Comparison of ENCODE assay signal across 1 cellular context in genomic region chr19:54158812-54159351, GRCh38.
TF ChIP-seq lines count a peak whose summit lies in the region.

No MANE protein-coding gene starts in this region.

TF ChIP-seq in K562, 482 proteins besides CTCF, POLR2A, EP300 and RAD21 (continues in another document):
- no peak for TF ChIP-seq FOXA1 (IDR thresholded peaks at IDR 0.05; ENCODE audit: borderline replicate concordance)
- TF ChIP-seq PCBP2 (IDR thresholded peaks at IDR 0.05; ENCODE audit: low read depth, low read length, poor library complexity, severe bottlenecking) = no peak
- TF ChIP-seq SIN3B (IDR thresholded peaks at IDR 0.05; ENCODE audit: low read depth) = no peak
- no peak for TF ChIP-seq CCNT2 (IDR thresholded peaks at IDR 0.05; ENCODE audit: borderline replicate concordance, extremely low read depth, insufficient read length, low read depth, low read length)
- TF ChIP-seq, protein P1, sequence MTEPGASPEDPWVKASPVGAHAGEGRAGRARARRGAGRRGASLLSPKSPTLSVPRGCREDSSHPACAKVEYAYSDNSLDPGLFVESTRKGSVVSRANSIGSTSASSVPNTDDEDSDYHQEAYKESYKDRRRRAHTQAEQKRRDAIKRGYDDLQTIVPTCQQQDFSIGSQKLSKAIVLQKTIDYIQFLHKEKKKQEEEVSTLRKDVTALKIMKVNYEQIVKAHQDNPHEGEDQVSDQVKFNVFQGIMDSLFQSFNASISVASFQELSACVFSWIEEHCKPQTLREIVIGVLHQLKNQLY (CRISPR knock-in tag; conservative IDR thresholded peaks at IDR 0.05) = no peak
- TF ChIP-seq THRAP3 (IDR thresholded peaks at IDR 0.05; ENCODE audit: borderline replicate concordance) = no peak
- TF ChIP-seq, protein P2, sequence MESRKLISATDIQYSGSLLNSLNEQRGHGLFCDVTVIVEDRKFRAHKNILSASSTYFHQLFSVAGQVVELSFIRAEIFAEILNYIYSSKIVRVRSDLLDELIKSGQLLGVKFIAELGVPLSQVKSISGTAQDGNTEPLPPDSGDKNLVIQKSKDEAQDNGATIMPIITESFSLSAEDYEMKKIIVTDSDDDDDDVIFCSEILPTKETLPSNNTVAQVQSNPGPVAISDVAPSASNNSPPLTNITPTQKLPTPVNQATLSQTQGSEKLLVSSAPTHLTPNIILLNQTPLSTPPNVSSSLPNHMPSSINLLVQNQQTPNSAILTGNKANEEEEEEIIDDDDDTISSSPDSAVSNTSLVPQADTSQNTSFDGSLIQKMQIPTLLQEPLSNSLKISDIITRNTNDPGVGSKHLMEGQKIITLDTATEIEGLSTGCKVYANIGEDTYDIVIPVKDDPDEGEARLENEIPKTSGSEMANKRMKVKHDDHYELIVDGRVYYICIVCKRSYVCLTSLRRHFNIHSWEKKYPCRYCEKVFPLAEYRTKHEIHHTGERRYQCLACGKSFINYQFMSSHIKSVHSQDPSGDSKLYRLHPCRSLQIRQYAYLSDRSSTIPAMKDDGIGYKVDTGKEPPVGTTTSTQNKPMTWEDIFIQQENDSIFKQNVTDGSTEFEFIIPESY (CRISPR knock-in tag; IDR thresholded peaks at IDR 0.05) = no peak
- no peak for TF ChIP-seq ZNF79 (CRISPR knock-in tag; IDR thresholded peaks at IDR 0.05; ENCODE audit: low read depth)
- TF ChIP-seq DPF2 (IDR thresholded peaks at IDR 0.05) = 0 out of 2 replicates have a peak, but pooled peaks have one; percentile 38
- no peak for TF ChIP-seq TSHZ1 (CRISPR knock-in tag; IDR thresholded peaks at IDR 0.05)
- TF ChIP-seq, protein P3, sequence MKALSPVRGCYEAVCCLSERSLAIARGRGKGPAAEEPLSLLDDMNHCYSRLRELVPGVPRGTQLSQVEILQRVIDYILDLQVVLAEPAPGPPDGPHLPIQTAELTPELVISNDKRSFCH (CRISPR knock-in tag; IDR thresholded peaks at IDR 0.05) = no peak
- TF ChIP-seq, protein P3 (tag; IDR thresholded peaks at IDR 0.05) = no peak
- no peak for TF ChIP-seq ZNF644 (tag; IDR thresholded peaks at IDR 0.05; ENCODE audit: low read depth)
- no peak for TF ChIP-seq EZH2 (IDR thresholded peaks at IDR 0.05; ENCODE audit: borderline replicate concordance, low read depth, low read length)
- no peak for TF ChIP-seq TBP (optimal IDR thresholded peaks at IDR 0.05; ENCODE audit: low read depth, low read length)
- TF ChIP-seq RBM39 (optimal IDR thresholded peaks at IDR 0.05; ENCODE audit: low read depth, low read length) = peak; percentile 76
- no peak for TF ChIP-seq KLF6 (CRISPR knock-in tag; IDR thresholded peaks at IDR 0.05; ENCODE audit: borderline replicate concordance)
- TF ChIP-seq ETV5 (CRISPR knock-in tag; IDR thresholded peaks at IDR 0.05; ENCODE audit: low read depth) = no peak
- TF ChIP-seq, protein P4, sequence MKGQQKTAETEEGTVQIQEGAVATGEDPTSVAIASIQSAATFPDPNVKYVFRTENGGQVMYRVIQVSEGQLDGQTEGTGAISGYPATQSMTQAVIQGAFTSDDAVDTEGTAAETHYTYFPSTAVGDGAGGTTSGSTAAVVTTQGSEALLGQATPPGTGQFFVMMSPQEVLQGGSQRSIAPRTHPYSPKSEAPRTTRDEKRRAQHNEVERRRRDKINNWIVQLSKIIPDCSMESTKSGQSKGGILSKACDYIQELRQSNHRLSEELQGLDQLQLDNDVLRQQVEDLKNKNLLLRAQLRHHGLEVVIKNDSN (CRISPR knock-in tag; IDR thresholded peaks at IDR 0.05) = no peak
- no peak for TF ChIP-seq ZNF551 (CRISPR knock-in tag; IDR thresholded peaks at IDR 0.05)
- TF ChIP-seq ZNF436 (CRISPR knock-in tag; IDR thresholded peaks at IDR 0.05) = no peak
- no peak for TF ChIP-seq SETDB1 (IDR thresholded peaks at IDR 0.05; ENCODE audit: low read length)
- no peak for TF ChIP-seq MCM5 (IDR thresholded peaks at IDR 0.05; ENCODE audit: low read depth)
- TF ChIP-seq ZNF143 (CRISPR knock-in tag; IDR thresholded peaks at IDR 0.05) = 0 out of 2 replicates have a peak, but pooled peaks have one; percentile 10
- TF ChIP-seq FOXK1 (CRISPR knock-in tag; IDR thresholded peaks at IDR 0.05; ENCODE audit: borderline replicate concordance) = no peak
- TF ChIP-seq TGIF2 (CRISPR knock-in tag; IDR thresholded peaks at IDR 0.05) = no peak
- TF ChIP-seq HDAC1 (IDR thresholded peaks at IDR 0.05) = peak in 1 of 2 experiments; percentile 25; a peak in 1 of 4 replicates
- TF ChIP-seq SRF (CRISPR knock-in tag; IDR thresholded peaks at IDR 0.05) = no peak
- TF ChIP-seq SUPT5H (IDR thresholded peaks at IDR 0.05) = 0 out of 2 replicates have a peak, but pooled peaks have one; percentile 27
- TF ChIP-seq TCF7 (IDR thresholded peaks at IDR 0.05; ENCODE audit: borderline replicate concordance) = no peak
- TF ChIP-seq BRF1 (IDR thresholded peaks at IDR 0.05; ENCODE audit: borderline replicate concordance, extremely low read depth, insufficient read length) = no peak
- TF ChIP-seq RBM22 (IDR thresholded peaks at IDR 0.05; ENCODE audit: low read depth, low read length, poor library complexity, severe bottlenecking) = no peak
- TF ChIP-seq ZBTB7A (IDR thresholded peaks at IDR 0.05; ENCODE audit: borderline replicate concordance, control insufficient read depth, low read depth, low read length) = no peak
- TF ChIP-seq TCF7L2 (IDR thresholded peaks at IDR 0.05; ENCODE audit: low read depth, low read length) = no peak
- TF ChIP-seq SNIP1 (IDR thresholded peaks at IDR 0.05; ENCODE audit: low read depth) = no peak
- TF ChIP-seq, protein P5, sequence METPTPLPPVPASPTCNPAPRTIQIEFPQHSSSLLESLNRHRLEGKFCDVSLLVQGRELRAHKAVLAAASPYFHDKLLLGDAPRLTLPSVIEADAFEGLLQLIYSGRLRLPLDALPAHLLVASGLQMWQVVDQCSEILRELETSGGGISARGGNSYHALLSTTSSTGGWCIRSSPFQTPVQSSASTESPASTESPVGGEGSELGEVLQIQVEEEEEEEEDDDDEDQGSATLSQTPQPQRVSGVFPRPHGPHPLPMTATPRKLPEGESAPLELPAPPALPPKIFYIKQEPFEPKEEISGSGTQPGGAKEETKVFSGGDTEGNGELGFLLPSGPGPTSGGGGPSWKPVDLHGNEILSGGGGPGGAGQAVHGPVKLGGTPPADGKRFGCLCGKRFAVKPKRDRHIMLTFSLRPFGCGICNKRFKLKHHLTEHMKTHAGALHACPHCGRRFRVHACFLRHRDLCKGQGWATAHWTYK (CRISPR knock-in tag; IDR thresholded peaks at IDR 0.05) = 0 out of 2 replicates have a peak, but pooled peaks have one; percentile 40
- TF ChIP-seq, protein P6, sequence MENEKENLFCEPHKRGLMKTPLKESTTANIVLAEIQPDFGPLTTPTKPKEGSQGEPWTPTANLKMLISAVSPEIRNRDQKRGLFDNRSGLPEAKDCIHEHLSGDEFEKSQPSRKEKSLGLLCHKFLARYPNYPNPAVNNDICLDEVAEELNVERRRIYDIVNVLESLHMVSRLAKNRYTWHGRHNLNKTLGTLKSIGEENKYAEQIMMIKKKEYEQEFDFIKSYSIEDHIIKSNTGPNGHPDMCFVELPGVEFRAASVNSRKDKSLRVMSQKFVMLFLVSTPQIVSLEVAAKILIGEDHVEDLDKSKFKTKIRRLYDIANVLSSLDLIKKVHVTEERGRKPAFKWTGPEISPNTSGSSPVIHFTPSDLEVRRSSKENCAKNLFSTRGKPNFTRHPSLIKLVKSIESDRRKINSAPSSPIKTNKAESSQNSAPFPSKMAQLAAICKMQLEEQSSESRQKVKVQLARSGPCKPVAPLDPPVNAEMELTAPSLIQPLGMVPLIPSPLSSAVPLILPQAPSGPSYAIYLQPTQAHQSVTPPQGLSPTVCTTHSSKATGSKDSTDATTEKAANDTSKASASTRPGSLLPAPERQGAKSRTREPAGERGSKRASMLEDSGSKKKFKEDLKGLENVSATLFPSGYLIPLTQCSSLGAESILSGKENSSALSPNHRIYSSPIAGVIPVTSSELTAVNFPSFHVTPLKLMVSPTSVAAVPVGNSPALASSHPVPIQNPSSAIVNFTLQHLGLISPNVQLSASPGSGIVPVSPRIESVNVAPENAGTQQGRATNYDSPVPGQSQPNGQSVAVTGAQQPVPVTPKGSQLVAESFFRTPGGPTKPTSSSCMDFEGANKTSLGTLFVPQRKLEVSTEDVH (IDR thresholded peaks at IDR 0.05; ENCODE audit: low read depth, partially characterized antibody) = no peak
- no peak for TF ChIP-seq NFXL1 (CRISPR knock-in tag; IDR thresholded peaks at IDR 0.05)
- TF ChIP-seq THAP7 (CRISPR knock-in tag; IDR thresholded peaks at IDR 0.05) = no peak
- no peak for TF ChIP-seq MED1 (CRISPR knock-in tag; IDR thresholded peaks at IDR 0.05; ENCODE audit: borderline replicate concordance)
- peak; percentile 51; the same call in 1 of the 2 replicates for TF ChIP-seq MXI1 (IDR thresholded peaks at IDR 0.05; ENCODE audit: low read depth, low read length)
- TF ChIP-seq MEF2A (IDR thresholded peaks at IDR 0.05; ENCODE audit: control insufficient read depth, low read depth, low read length) = no peak
- TF ChIP-seq HMG20B (CRISPR knock-in tag; IDR thresholded peaks at IDR 0.05) = no peak
- TF ChIP-seq ZNF589 (CRISPR knock-in tag; IDR thresholded peaks at IDR 0.05; ENCODE audit: low read depth) = 0 out of 2 replicates have a peak, but pooled peaks have one; percentile 37
- TF ChIP-seq, protein P7, sequence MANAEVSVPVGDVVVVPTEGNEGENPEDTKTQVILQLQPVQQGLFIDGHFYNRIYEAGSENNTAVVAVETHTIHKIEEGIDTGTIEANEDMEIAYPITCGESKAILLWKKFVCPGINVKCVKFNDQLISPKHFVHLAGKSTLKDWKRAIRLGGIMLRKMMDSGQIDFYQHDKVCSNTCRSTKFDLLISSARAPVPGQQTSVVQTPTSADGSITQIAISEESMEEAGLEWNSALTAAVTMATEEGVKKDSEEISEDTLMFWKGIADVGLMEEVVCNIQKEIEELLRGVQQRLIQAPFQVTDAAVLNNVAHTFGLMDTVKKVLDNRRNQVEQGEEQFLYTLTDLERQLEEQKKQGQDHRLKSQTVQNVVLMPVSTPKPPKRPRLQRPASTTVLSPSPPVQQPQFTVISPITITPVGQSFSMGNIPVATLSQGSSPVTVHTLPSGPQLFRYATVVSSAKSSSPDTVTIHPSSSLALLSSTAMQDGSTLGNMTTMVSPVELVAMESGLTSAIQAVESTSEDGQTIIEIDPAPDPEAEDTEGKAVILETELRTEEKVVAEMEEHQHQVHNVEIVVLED (CRISPR knock-in tag; IDR thresholded peaks at IDR 0.05) = 0 out of 2 replicates have a peak, but pooled peaks have one; percentile 18
- TF ChIP-seq ZNF76 (CRISPR knock-in tag; IDR thresholded peaks at IDR 0.05; ENCODE audit: borderline replicate concordance) = peak; percentile 33; the same call in 1 of the 2 replicates
- no peak for TF ChIP-seq ZFX (CRISPR knock-in tag; IDR thresholded peaks at IDR 0.05)
- TF ChIP-seq, protein P8, sequence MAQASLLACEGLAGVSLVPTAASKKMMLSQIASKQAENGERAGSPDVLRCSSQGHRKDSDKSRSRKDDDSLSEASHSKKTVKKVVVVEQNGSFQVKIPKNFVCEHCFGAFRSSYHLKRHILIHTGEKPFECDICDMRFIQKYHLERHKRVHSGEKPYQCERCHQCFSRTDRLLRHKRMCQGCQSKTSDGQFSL (CRISPR knock-in tag; IDR thresholded peaks at IDR 0.05) = no peak
- TF ChIP-seq, protein P8 (tag; IDR thresholded peaks at IDR 0.05) = no peak
- TF ChIP-seq CCAR2 (IDR thresholded peaks at IDR 0.05; ENCODE audit: low read depth, low read length) = no peak
- TF ChIP-seq HNRNPH1 (optimal IDR thresholded peaks at IDR 0.05; ENCODE audit: low read depth, low read length) = no peak
- TF ChIP-seq, protein P9, sequence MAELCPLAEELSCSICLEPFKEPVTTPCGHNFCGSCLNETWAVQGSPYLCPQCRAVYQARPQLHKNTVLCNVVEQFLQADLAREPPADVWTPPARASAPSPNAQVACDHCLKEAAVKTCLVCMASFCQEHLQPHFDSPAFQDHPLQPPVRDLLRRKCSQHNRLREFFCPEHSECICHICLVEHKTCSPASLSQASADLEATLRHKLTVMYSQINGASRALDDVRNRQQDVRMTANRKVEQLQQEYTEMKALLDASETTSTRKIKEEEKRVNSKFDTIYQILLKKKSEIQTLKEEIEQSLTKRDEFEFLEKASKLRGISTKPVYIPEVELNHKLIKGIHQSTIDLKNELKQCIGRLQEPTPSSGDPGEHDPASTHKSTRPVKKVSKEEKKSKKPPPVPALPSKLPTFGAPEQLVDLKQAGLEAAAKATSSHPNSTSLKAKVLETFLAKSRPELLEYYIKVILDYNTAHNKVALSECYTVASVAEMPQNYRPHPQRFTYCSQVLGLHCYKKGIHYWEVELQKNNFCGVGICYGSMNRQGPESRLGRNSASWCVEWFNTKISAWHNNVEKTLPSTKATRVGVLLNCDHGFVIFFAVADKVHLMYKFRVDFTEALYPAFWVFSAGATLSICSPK (IDR thresholded peaks at IDR 0.05; ENCODE audit: borderline replicate concordance) = no peak
